ENCODE assay signal across 23 cellular contexts in genomic region chr3:167166594-167167253, GRCh38.
DNase-seq lines count a peak whose midpoint lies in the region; ATAC-seq, FAIRE-seq and TF ChIP-seq lines count a peak whose summit lies in the region.
"Had no signal": no experiment of that assay in that cellular context is flagged by ENCODE, and none has a peak within 500 bp of the region (broad histone marks: within the 10 kb centered on the region; RNA-seq: fewer than 3 reads in every experiment).

No MANE protein-coding gene starts in this region.

- TF ChIP-seq POLR2A in right lobe of liver (IDR thresholded peaks at IDR 0.05) (no peak), HepG2 (IDR thresholded peaks at IDR 0.05; ENCODE audit: insufficient read depth in 1 of 2, low read depth in 2 of 2, low read length in 2 of 2) (no peak)

- H3K79me2 ChIP-seq in HepG2 (ENCODE audit: insufficient read depth, low read length), result no peaks in the 10 kb centered on the region

- TF ChIP-seq EP300 in HepG2 (IDR thresholded peaks at IDR 0.05; ENCODE audit: low read depth in 2 of 2, low read length in 2 of 2) (no peak), HepG2 (CRISPR knock-in tag; IDR thresholded peaks at IDR 0.05; ENCODE audit: borderline replicate concordance) (no peak)

- no peak for DNase-seq in right lobe of liver
- DNase-seq in HepG2 (ENCODE audit: low spot score), result no peak
- peak; percentile 71 for DNase-seq in endodermal cell
- DNase-seq in left lobe of liver (ENCODE audit: low spot score), result no peak
- DNase-seq in NCI-H1048 (lab: John Stamatoyannopoulos, UW), result no peak
- DNase-seq in NCI-H2029 (lab: John Stamatoyannopoulos, UW), result no peak
- DNase-seq in naive thymus-derived CD8-positive, alpha-beta T cell, result no peak
- DNase-seq: activated T-cell treated with anti-CD3 and anti-CD28 coated beads for 4 hours; DMS153; GF-D8; HFFc6; immature natural killer cell; NCI-H2029 treated with DMSO at 0.1 percent for 48 hours; SIG-M5; stimulated activated CD4-positive, alpha-beta T cell treated with anti-CD3 and anti-CD28 coated beads, Interleukin-4, amount 100 ng/mL, for 4 hours; T-helper 1 cell had no signal

- CTCF ChIA-PET in HepG2 (lab: Yijun Ruan, JAX; ENCODE audit: low intra/inter-chr PET ratio, low total read pairs), result no interaction called here

- H3K9ac ChIP-seq in HepG2 (ENCODE audit: insufficient read depth, low read depth, low read length) (no peak overlapping the region), endodermal cell (ENCODE audit: extremely low read depth, low read length, poor library complexity, severe bottlenecking) (no peak overlapping the region)
- H3K9ac ChIP-seq: BLaER1 treated with 17β-estradiol and CSF1 and Interleukin-3, amounts not matched to agents 10 nM and 100 nM had no signal

- H3K9me3 Mint-ChIP-seq in endodermal cell, result no peaks in the 10 kb centered on the region
- H3K9me3 Mint-ChIP-seq in naive thymus-derived CD8-positive, alpha-beta T cell, result peaks cover 0 to 6% (median 0%) of the 10 kb centered on the region in 9 donors

- no peak for TF ChIP-seq RAD21 in HepG2 (CRISPR knock-in tag; IDR thresholded peaks at IDR 0.05)

- H3K4me1 Mint-ChIP-seq in endodermal cell, result peaks cover 32% of the 10 kb centered on the region
- H3K4me1 Mint-ChIP-seq in naive thymus-derived CD8-positive, alpha-beta T cell, result no peaks in the 10 kb centered on the region
- H3K4me1 Mint-ChIP-seq: central memory CD8-positive, alpha-beta T cell; immature natural killer cell had no signal

- FAIRE-seq in HepG2 (lab: Jason Lieb, UNC), result no peak
- FAIRE-seq: A549, GM12891 had no signal

- no peaks in the 10 kb centered on the region for H3K36me3 Mint-ChIP-seq in endodermal cell (ENCODE audit: low read depth)
- no peaks in the 10 kb centered on the region for H3K36me3 Mint-ChIP-seq in naive thymus-derived CD8-positive, alpha-beta T cell
- H3K36me3 Mint-ChIP-seq: immature natural killer cell had no signal

- in situ Hi-C loops in HepG2 (cut with HindIII; ENCODE audit: extremely low pct_ligation_motif_present, low pct_unique_long_range_greater_than_20kb), result no loop called here

- peak in 3 of 4 donors; percentile 54 to 69 (median 55) for ATAC-seq in right lobe of liver
- ATAC-seq in HepG2, result no peak
- peak; percentile 70 for ATAC-seq in left lobe of liver
- no peak for ATAC-seq in HG03025 (IDR thresholded peaks at IDR 0.05; ENCODE audit: low FRiP score, unreplicated experiment)
- no peak for ATAC-seq in naive thymus-derived CD8-positive, alpha-beta T cell
- ATAC-seq: A549 had no signal

- 55% methylated on average over 4 of the region's 4 CpGs for WGBS in right lobe of liver (ENCODE audit: insufficient coverage, low coverage, low lambda C conversion rate, missing lambda C conversion rate)
- 50% methylated on average over 4 of the region's 4 CpGs for WGBS in HepG2 (ENCODE audit: low lambda C conversion rate)
- 43 to 54% methylated on average over 2 to 4 of the region's 4 CpGs for WGBS in endodermal cell (ENCODE audit: insufficient coverage in 1 of 2, insufficient read length in 1 of 2), 2 experiments

- H3K36me3 ChIP-seq in right lobe of liver (no peaks in the 10 kb centered on the region), HepG2 (replicated peaks in 1 of 2; ENCODE audit: control insufficient read depth in 1 of 2, insufficient read depth in 2 of 2, low read length in 2 of 2) (no peaks in the 10 kb centered on the region), endodermal cell (ENCODE audit: control insufficient read depth, insufficient read depth, low read length) (no peaks in the 10 kb centered on the region)
- H3K36me3 ChIP-seq: BLaER1 treated with 17β-estradiol and CSF1 and Interleukin-3, amounts not matched to agents 10 nM and 100 nM had no signal

- POLR2A ChIA-PET in HepG2 (lab: Yijun Ruan, JAX), result no interaction called here
- POLR2A ChIA-PET in naive thymus-derived CD8-positive, alpha-beta T cell (lab: Charles Lee), result no interaction called here

- no peak overlapping the region for H3K4me2 ChIP-seq in HepG2 (ENCODE audit: low read depth, low read length)
- H3K4me2 ChIP-seq: A549; BLaER1 treated with 17β-estradiol and CSF1 and Interleukin-3, amounts not matched to agents 10 nM and 100 nM had no signal

- no peak overlapping the region for H3K4me3 Mint-ChIP-seq in endodermal cell
- no peak overlapping the region for H3K4me3 Mint-ChIP-seq in naive thymus-derived CD8-positive, alpha-beta T cell
- H3K4me3 Mint-ChIP-seq: central memory CD8-positive, alpha-beta T cell; HFFc6; immature natural killer cell had no signal

- H3K4me1 ChIP-seq in right lobe of liver (peaks cover 0 to 14% (median 5%) of the 10 kb centered on the region in 4 donors), HepG2 (ENCODE audit: insufficient read depth, low read length) (no peaks in the 10 kb centered on the region), endodermal cell (ENCODE audit: control insufficient read depth, insufficient read depth, low read length) (peaks cover 5% of the 10 kb centered on the region)
- H3K4me1 ChIP-seq: A549 had no signal

- no peak overlapping the region for H3K27ac ChIP-seq in right lobe of liver
- H3K27ac ChIP-seq in HepG2 (ENCODE audit: extremely low read length, insufficient read depth, low read length), result no peak overlapping the region
- no peak overlapping the region for H3K27ac ChIP-seq in endodermal cell (ENCODE audit: low read depth, low read length)
- H3K27ac ChIP-seq: A549; BLaER1 treated with 17β-estradiol and CSF1 and Interleukin-3, amounts not matched to agents 10 nM and 100 nM had no signal

- no peak overlapping the region for H3K27ac Mint-ChIP-seq in endodermal cell
- no peak overlapping the region for H3K27ac Mint-ChIP-seq in naive thymus-derived CD8-positive, alpha-beta T cell
- H3K27ac Mint-ChIP-seq: HFFc6, immature natural killer cell, progenitor cell of endocrine pancreas had no signal

- intact Hi-C loops in right lobe of liver (cut with DNase I), result no loop called here
- intact Hi-C loops in HepG2 (cut with micrococcal nuclease; ENCODE audit: unreplicated experiment), result no loop called here

- H3K4me3 ChIP-seq in right lobe of liver (no peak overlapping the region), HepG2 (replicated peaks in 1 of 3; ENCODE audit: insufficient read depth in 1 of 3, low read depth in 2 of 3, low read length in 3 of 3) (no peak overlapping the region), endodermal cell (ENCODE audit: low read length) (peak overlapping the region; percentile 19)
- H3K4me3 ChIP-seq: A549; BLaER1 treated with 17β-estradiol and CSF1 and Interleukin-3, amounts not matched to agents 10 nM and 100 nM; lung had no signal

- no peaks in the 10 kb centered on the region for H3K27me3 ChIP-seq in right lobe of liver
- H3K27me3 ChIP-seq in HepG2 (ENCODE audit: control insufficient read depth in 1 of 2, insufficient read depth in 2 of 2, low read length in 2 of 2), result no peaks in the 10 kb centered on the region
- H3K27me3 ChIP-seq in endodermal cell (ENCODE audit: control insufficient read depth, insufficient read depth, low read length, poor library complexity, severe bottlenecking), result no peaks in the 10 kb centered on the region
- H3K27me3 ChIP-seq: BLaER1 treated with 17β-estradiol and CSF1 and Interleukin-3, amounts not matched to agents 10 nM and 100 nM had no signal

- no peaks in the 10 kb centered on the region for H4K20me1 ChIP-seq in HepG2 (ENCODE audit: insufficient read depth, low read length)
- H4K20me1 ChIP-seq: BLaER1 treated with 17β-estradiol and CSF1 and Interleukin-3, amounts not matched to agents 10 nM and 100 nM had no signal

- no peak for TF ChIP-seq CTCF in right lobe of liver (IDR thresholded peaks at IDR 0.05)
- TF ChIP-seq CTCF in HepG2 (CRISPR knock-in tag; IDR thresholded peaks at IDR 0.05), result no peak
- TF ChIP-seq CTCF in endodermal cell (conservative IDR thresholded peaks at IDR 0.05), result no peak

- no TSS peak for BruUV-seq in HepG2 (replicated peaks; lab: Mats Ljungman, UMichigan)

- H3K9me3 ChIP-seq in right lobe of liver, result no peaks in the 10 kb centered on the region
- no peaks in the 10 kb centered on the region for H3K9me3 ChIP-seq in HepG2 (ENCODE audit: low read length)
- H3K9me3 ChIP-seq in endodermal cell (ENCODE audit: control insufficient read depth, low read length), result no peaks in the 10 kb centered on the region
- H3K9me3 ChIP-seq: A549; BLaER1 treated with 17β-estradiol and CSF1 and Interleukin-3, amounts not matched to agents 10 nM and 100 nM had no signal

- no peak overlapping the region for H2AFZ ChIP-seq in HepG2 (ENCODE audit: low read length)

- no peaks in the 10 kb centered on the region for H3K27me3 Mint-ChIP-seq in endodermal cell (ENCODE audit: insufficient read depth)
- H3K27me3 Mint-ChIP-seq in naive thymus-derived CD8-positive, alpha-beta T cell, result no peaks in the 10 kb centered on the region
- H3K27me3 Mint-ChIP-seq: central memory CD8-positive, alpha-beta T cell; progenitor cell of endocrine pancreas had no signal

TF ChIP-seq in HepG2, 621 proteins besides CTCF, POLR2A, EP300 and RAD21 (continues in another document):
- no peak for TF ChIP-seq RAD51 (IDR thresholded peaks at IDR 0.05; ENCODE audit: borderline replicate concordance)
- TF ChIP-seq ZGPAT (CRISPR knock-in tag; IDR thresholded peaks at IDR 0.05), result no peak
- no peak for TF ChIP-seq FOXA1 (IDR thresholded peaks at IDR 0.05)
- no peak for TF ChIP-seq FOXA1 (CRISPR knock-in tag; IDR thresholded peaks at IDR 0.05)
- TF ChIP-seq GLI4 (CRISPR knock-in tag; IDR thresholded peaks at IDR 0.05; ENCODE audit: borderline replicate concordance), result no peak

Comparison
In these comparisons a context has a peak if more than half of its experiments do, and no peak if none do; other contexts are left out.
1. ATAC-seq: peak in right lobe of liver (3 of 4) and left lobe of liver (single experiment); none in HepG2 (single experiment), HG03025 (single experiment) and naive thymus-derived CD8-positive, alpha-beta T cell (0 of 2).